8 cellular contexts compared by ENCODE assay signal in genomic region chr2:135709992-135710391, GRCh38. TPM values are rescaled to one million over a fixed set of nuclear protein-coding genes. Genes with fewer than 3 reads are reported as not detected.
A peak's percentile ranks its signal among the peaks of the same experiment; 100 is the strongest.
DNase-seq lines count a peak whose midpoint lies in the region; ATAC-seq, FAIRE-seq and TF ChIP-seq lines count a peak whose summit lies in the region.

No MANE protein-coding gene starts in this region.

- peaks cover 27% of the 10 kb centered on the region for H3K36me3 ChIP-seq in RWPE2 (ENCODE audit: low read depth)
- peaks cover 0 to 5% of the 10 kb centered on the region in 2 experiments for H3K36me3 ChIP-seq in trophoblast cell (ENCODE audit: control insufficient read depth in 1 of 2, insufficient read depth in 2 of 2, low read length in 2 of 2)
- no peaks in the 10 kb centered on the region for H3K36me3 ChIP-seq in upper lobe of right lung

- no peak overlapping the region for H3K4ac ChIP-seq in trophoblast cell (ENCODE audit: low read depth, low read length)

- H3K4me1 ChIP-seq in RWPE2 (ENCODE audit: insufficient read depth, poor library complexity, severe bottlenecking) (no peaks in the 10 kb centered on the region), trophoblast cell (ENCODE audit: control insufficient read depth in 1 of 2, insufficient read depth in 2 of 2, low read length in 2 of 2) (no peaks in the 10 kb centered on the region), upper lobe of right lung (no peaks in the 10 kb centered on the region)

- H3K79me2 ChIP-seq in trophoblast cell (ENCODE audit: control insufficient read depth, insufficient read depth, low read length, poor library complexity) = no peaks in the 10 kb centered on the region

- H2BK5ac ChIP-seq in trophoblast cell (ENCODE audit: low read depth, low read length, poor library complexity) = no peak overlapping the region

- TF ChIP-seq CTCF in RWPE2 (IDR thresholded peaks at IDR 0.05; ENCODE audit: poor library complexity, severe bottlenecking) (peak; percentile 98), upper lobe of right lung (IDR thresholded peaks at IDR 0.05) (peak; percentile 96)

- H3K4me2 ChIP-seq in trophoblast cell (ENCODE audit: low read length) = no peak overlapping the region

- ATAC-seq in HG03354 (IDR thresholded peaks at IDR 0.05; ENCODE audit: poor library complexity, severe bottlenecking, unreplicated experiment) (peak; percentile 75), RWPE2 (ENCODE audit: low read depth) (peak; percentile 58; the same call in 2 of the 3 replicates), upper lobe of right lung (peak; percentile 85)

- H3K9me3 ChIP-seq in RWPE2 (ENCODE audit: severe bottlenecking) (no peaks in the 10 kb centered on the region), trophoblast cell (ENCODE audit: insufficient read depth, low read depth, low read length) (no peaks in the 10 kb centered on the region), upper lobe of right lung (no peaks in the 10 kb centered on the region)

- intact Hi-C loops in upper lobe of right lung (cut with DNase I) = loop anchor here (10.0 kb wide), 1 partner anchor 705 kb away; no protein-coding TSS in a partner anchor

- H3K27ac ChIP-seq in RWPE2 (ENCODE audit: poor library complexity, severe bottlenecking) (no peak overlapping the region), trophoblast cell (ENCODE audit: low read depth, low read length) (no peak overlapping the region), upper lobe of right lung (no peak overlapping the region)

- FAIRE-seq in frontal cortex (lab: Jason Lieb, UNC) = peak; percentile 73

- WGBS in trophoblast cell (ENCODE audit: extremely low coverage, insufficient coverage, insufficient read length) = no CpG with 5 or more reads among the region's 6 CpGs

- no peak overlapping the region for H3K14ac ChIP-seq in trophoblast cell (ENCODE audit: low read length)

- H2BK12ac ChIP-seq in trophoblast cell (ENCODE audit: low read length) = no peak overlapping the region

- H3K18ac ChIP-seq in trophoblast cell (ENCODE audit: low read length) = no peak overlapping the region

- no peak overlapping the region for H2AFZ ChIP-seq in trophoblast cell (ENCODE audit: insufficient read depth, low read length, poor library complexity)

- no peak overlapping the region for H2BK120ac ChIP-seq in trophoblast cell (ENCODE audit: insufficient read depth, low read length, poor library complexity)

- peak; percentile 72 for DNase-seq in DMS 273 (lab: John Stamatoyannopoulos, UW; ENCODE audit: unreplicated experiment)
- DNase-seq in DMS 273 treated with DMSO at 0.1 percent for 48 hours (lab: John Stamatoyannopoulos, UW) = no peak
- no peak for DNase-seq in RWPE2 (ENCODE audit: low spot score)
- DNase-seq in activated effector memory CD4-positive, alpha-beta T cell treated with anti-CD3 and anti-CD28 coated beads, Interleukin-2, amount 50 U/mL, for 16 hours = peak; percentile 89
- DNase-seq in frontal cortex (ENCODE audit: low spot score in 2 of 2) = peak; percentile 49 to 53
- peak; percentile 37 to 79 for DNase-seq in trophoblast cell
- no peak for DNase-seq in upper lobe of right lung

- no peak overlapping the region for H3K23ac ChIP-seq in trophoblast cell (ENCODE audit: low read length)

- H4K91ac ChIP-seq in trophoblast cell (ENCODE audit: low read depth, low read length) = no peak overlapping the region

- H3K79me1 ChIP-seq in trophoblast cell (ENCODE audit: low read length) = no peaks in the 10 kb centered on the region

- H3K4me3 ChIP-seq in RWPE2 (ENCODE audit: severe bottlenecking) (no peak overlapping the region), trophoblast cell (ENCODE audit: low read depth, low read length) (no peak overlapping the region), upper lobe of right lung (no peak overlapping the region)

- H2AK5ac ChIP-seq in trophoblast cell (ENCODE audit: low read length) = no peak overlapping the region

- H4K8ac ChIP-seq in trophoblast cell (ENCODE audit: low read depth, low read length) = no peak overlapping the region

- H3K27me3 ChIP-seq in RWPE2 (ENCODE audit: insufficient read depth, poor library complexity, severe bottlenecking) (no peaks in the 10 kb centered on the region), trophoblast cell (ENCODE audit: insufficient read depth, low read length) (no peaks in the 10 kb centered on the region), upper lobe of right lung (no peaks in the 10 kb centered on the region)

- H4K12ac ChIP-seq in trophoblast cell (ENCODE audit: low read depth, low read length) = no peak overlapping the region

- H3K9ac ChIP-seq in trophoblast cell (ENCODE audit: low read length) = no peak overlapping the region

RNA-seq across cellular contexts. Expression of gene UBXN4, which starts 31.7 kb away (rescaled TPM):
- total RNA-seq in frontal cortex = 70.5 TPM
- 57.6 and 59.2 TPM in 2 replicates for polyA plus RNA-seq in trophoblast cell (2013)
- total RNA-seq in upper lobe of right lung = 80.0 TPM

Comparison
In these comparisons a context has a peak if more than half of its experiments do, and no peak if none do; other contexts are left out.
1. DNase-seq: peak in DMS 273 (single experiment), activated effector memory CD4-positive, alpha-beta T cell treated with anti-CD3 and anti-CD28 coated beads, Interleukin-2, amount 50 U/mL, for 16 hours (single experiment), frontal cortex (2 of 2) and trophoblast cell (2 of 2); none in DMS 273 treated with DMSO at 0.1 percent for 48 hours (single experiment), RWPE2 (single experiment) and upper lobe of right lung (single experiment).
2. Peak in every context shown above with its lines, with median percentiles within 50 percentile points of each other: ATAC-seq.